Comparison of ENCODE assay signal across 8 cellular contexts in the genomic region with DNA sequence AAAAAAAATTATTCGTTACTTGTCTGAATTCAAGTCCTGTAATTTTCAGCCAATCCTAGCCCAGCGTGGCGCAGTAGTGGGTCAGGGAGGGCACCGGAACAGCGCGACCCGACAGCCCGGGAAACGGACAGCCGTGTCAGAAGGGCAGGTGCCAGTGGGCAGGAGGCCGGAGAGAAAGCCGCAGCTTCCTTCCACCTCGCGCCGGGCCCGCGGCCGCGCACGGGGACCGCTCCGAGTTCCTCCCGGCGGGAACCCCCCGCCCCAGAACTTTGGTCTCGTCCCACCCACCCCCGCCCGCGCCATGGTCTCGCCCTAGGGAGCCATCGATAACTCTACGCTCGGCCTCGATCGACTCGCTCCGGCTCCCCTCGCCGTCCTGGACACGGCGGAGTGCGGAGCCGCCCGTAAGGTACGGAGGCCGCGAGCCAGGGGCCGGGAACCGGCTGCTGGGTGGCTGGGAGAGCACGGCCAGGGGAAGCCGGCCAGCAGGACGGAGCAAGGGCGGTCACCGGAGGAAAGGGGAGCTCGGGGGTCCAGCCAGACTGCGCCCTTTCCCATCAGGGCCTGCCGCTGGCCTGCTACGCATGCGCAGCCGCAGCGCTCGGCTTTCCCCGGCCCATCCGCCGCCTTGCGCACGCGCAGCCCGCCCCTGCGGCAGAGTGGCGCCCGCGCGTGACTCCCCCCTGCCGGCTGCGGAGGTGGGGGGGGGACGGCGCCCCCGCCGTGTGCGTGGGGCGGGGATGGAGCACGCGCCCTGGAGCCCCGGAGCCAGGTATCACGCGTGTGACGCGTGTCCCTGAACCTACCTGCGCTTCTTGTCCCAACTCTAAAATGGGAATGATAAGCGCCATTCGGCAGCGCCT. TPM values are rescaled to one million over a fixed set of nuclear protein-coding genes. Genes with fewer than 3 reads are reported as not detected.
DNase-seq lines count a peak whose midpoint lies in the region; ATAC-seq and TF ChIP-seq lines count a peak whose summit lies in the region.

A gene with protein sequence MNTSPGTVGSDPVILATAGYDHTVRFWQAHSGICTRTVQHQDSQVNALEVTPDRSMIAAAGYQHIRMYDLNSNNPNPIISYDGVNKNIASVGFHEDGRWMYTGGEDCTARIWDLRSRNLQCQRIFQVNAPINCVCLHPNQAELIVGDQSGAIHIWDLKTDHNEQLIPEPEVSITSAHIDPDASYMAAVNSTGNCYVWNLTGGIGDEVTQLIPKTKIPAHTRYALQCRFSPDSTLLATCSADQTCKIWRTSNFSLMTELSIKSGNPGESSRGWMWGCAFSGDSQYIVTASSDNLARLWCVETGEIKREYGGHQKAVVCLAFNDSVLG (plus strand): TSS at position 351 of the 863 bp plus-strand sequence. CDS start 632 bp downstream, outside the sequence.

- TF ChIP-seq RAD21 in liver (IDR thresholded peaks at IDR 0.05), result no peak

- H3K36me3 Mint-ChIP-seq in dendritic cell treated with granulocyte-macrophage colony-stimulating factor and Interleukin-4, amounts not matched to agents 40 ng/mL and 50 ng/mL, for 4 days (ENCODE audit: low read depth), result peaks cover 43% of the 10 kb centered on the region

- WGBS in liver, result under 1% methylated on average over 93 of the region's 93 CpGs

- peak; percentile 66 for ATAC-seq in GM18873 (IDR thresholded peaks at IDR 0.05; ENCODE audit: low FRiP score, unreplicated experiment)
- peak; percentile 70 for ATAC-seq in HG03159 (IDR thresholded peaks at IDR 0.05; ENCODE audit: unreplicated experiment)

- peak; percentile 75 to 76 for DNase-seq in AML-193 (lab: John Stamatoyannopoulos, UW)
- peak; percentile 65 for DNase-seq in NCI-H510A (lab: John Stamatoyannopoulos, UW)
- DNase-seq in activated CD4-positive, alpha-beta T cell treated with anti-CD3 and anti-CD28 coated beads, Interleukin-2, amount 50 U/mL, for 1 hour, result peak; percentile 89
- peak; percentile 91 for DNase-seq in stimulated activated CD4-positive, alpha-beta T cell treated with anti-CD3 and anti-CD28 coated beads, Interleukin-4, amount 100 ng/mL, for 1 hour

- no peaks in the 10 kb centered on the region for H3K27me3 ChIP-seq in liver (ENCODE audit: control insufficient read depth in 4 of 4, insufficient read depth in 4 of 4, low read length in 3 of 4)

- no peak for TF ChIP-seq CTCF in liver (IDR thresholded peaks at IDR 0.05; ENCODE audit: low read depth, low read length, missing input control)

- H3K27ac Mint-ChIP-seq in dendritic cell treated with granulocyte-macrophage colony-stimulating factor and Interleukin-4, amounts not matched to agents 40 ng/mL and 50 ng/mL, for 4 days, result peak within 1 kb of the TSS; percentile 86

- H3K27ac ChIP-seq in liver (ENCODE audit: low read depth in 1 of 2, low read length in 2 of 2), result peak within 1 kb of the TSS; percentile 80 to 98

- H3K9me3 ChIP-seq in liver (ENCODE audit: control insufficient read depth in 4 of 4, low read length in 3 of 4), result no peaks in the 10 kb centered on the region

- peaks cover 0 to 21% (median 6%) of the 10 kb centered on the region in 4 donors for H3K36me3 ChIP-seq in liver (ENCODE audit: control insufficient read depth in 4 of 4, insufficient read depth in 3 of 4, low read depth in 1 of 4, low read length in 3 of 4)

- intact Hi-C loops in dendritic cell treated with granulocyte-macrophage colony-stimulating factor and Interleukin-4, amounts not matched to agents 40 ng/mL and 50 ng/mL, for 4 days (cut with micrococcal nuclease), result loop anchor here (1.0 kb wide), 2 partner anchors 18 to 50 kb away; a partner anchor contains a TSS

- peak within 1 kb of the TSS; percentile 50 to 85 (median 76) for H3K4me3 ChIP-seq in liver (ENCODE audit: low read depth in 1 of 3, low read length in 3 of 3)

- peak within 1 kb of the TSS; percentile 85 for H3K4me3 Mint-ChIP-seq in dendritic cell treated with granulocyte-macrophage colony-stimulating factor and Interleukin-4, amounts not matched to agents 40 ng/mL and 50 ng/mL, for 4 days

- peaks cover 47% of the 10 kb centered on the region for H3K4me1 Mint-ChIP-seq in dendritic cell treated with granulocyte-macrophage colony-stimulating factor and Interleukin-4, amounts not matched to agents 40 ng/mL and 50 ng/mL, for 4 days (ENCODE audit: low read depth)

- H3K9ac ChIP-seq in liver (ENCODE audit: low read depth in 1 of 2, low read length in 2 of 2), result peak within 1 kb of the TSS; percentile 12 to 74

- H3K9me3 Mint-ChIP-seq in dendritic cell treated with granulocyte-macrophage colony-stimulating factor and Interleukin-4, amounts not matched to agents 40 ng/mL and 50 ng/mL, for 4 days, result no peaks in the 10 kb centered on the region

- H3K4me1 ChIP-seq in liver (ENCODE audit: control insufficient read depth in 4 of 4, insufficient read depth in 4 of 4, low read length in 3 of 4), result peaks cover 4 to 19% (median 10%) of the 10 kb centered on the region in 4 donors

- H3K27me3 Mint-ChIP-seq in dendritic cell treated with granulocyte-macrophage colony-stimulating factor and Interleukin-4, amounts not matched to agents 40 ng/mL and 50 ng/mL, for 4 days, result peaks cover 21% of the 10 kb centered on the region

TF ChIP-seq in liver, 16 proteins besides CTCF, POLR2A, EP300 and RAD21:
- TF ChIP-seq EGR1 (IDR thresholded peaks at IDR 0.05; ENCODE audit: low read depth in 2 of 2), result no peak
- TF ChIP-seq NR2F2 (IDR thresholded peaks at IDR 0.05), result peak; percentile 52
- TF ChIP-seq, protein P1, sequence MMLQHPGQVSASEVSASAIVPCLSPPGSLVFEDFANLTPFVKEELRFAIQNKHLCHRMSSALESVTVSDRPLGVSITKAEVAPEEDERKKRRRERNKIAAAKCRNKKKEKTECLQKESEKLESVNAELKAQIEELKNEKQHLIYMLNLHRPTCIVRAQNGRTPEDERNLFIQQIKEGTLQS (IDR thresholded peaks at IDR 0.05), result no peak
- no peak for TF ChIP-seq HNF4A (conservative IDR thresholded peaks at IDR 0.05)
- no peak for TF ChIP-seq HNF4G (IDR thresholded peaks at IDR 0.05)
- peak; percentile 45 for TF ChIP-seq SP1 (IDR thresholded peaks at IDR 0.05)
- no peak for TF ChIP-seq RXRA (IDR thresholded peaks at IDR 0.05)
- no peak for TF ChIP-seq FOXA1 (IDR thresholded peaks at IDR 0.05)
- TF ChIP-seq TAF1 (conservative IDR thresholded peaks at IDR 0.05), result no peak
- TF ChIP-seq JUND (IDR thresholded peaks at IDR 0.05), result no peak
- TF ChIP-seq, protein P2, sequence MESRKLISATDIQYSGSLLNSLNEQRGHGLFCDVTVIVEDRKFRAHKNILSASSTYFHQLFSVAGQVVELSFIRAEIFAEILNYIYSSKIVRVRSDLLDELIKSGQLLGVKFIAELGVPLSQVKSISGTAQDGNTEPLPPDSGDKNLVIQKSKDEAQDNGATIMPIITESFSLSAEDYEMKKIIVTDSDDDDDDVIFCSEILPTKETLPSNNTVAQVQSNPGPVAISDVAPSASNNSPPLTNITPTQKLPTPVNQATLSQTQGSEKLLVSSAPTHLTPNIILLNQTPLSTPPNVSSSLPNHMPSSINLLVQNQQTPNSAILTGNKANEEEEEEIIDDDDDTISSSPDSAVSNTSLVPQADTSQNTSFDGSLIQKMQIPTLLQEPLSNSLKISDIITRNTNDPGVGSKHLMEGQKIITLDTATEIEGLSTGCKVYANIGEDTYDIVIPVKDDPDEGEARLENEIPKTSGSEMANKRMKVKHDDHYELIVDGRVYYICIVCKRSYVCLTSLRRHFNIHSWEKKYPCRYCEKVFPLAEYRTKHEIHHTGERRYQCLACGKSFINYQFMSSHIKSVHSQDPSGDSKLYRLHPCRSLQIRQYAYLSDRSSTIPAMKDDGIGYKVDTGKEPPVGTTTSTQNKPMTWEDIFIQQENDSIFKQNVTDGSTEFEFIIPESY (IDR thresholded peaks at IDR 0.05), result no peak
- TF ChIP-seq, protein P3, sequence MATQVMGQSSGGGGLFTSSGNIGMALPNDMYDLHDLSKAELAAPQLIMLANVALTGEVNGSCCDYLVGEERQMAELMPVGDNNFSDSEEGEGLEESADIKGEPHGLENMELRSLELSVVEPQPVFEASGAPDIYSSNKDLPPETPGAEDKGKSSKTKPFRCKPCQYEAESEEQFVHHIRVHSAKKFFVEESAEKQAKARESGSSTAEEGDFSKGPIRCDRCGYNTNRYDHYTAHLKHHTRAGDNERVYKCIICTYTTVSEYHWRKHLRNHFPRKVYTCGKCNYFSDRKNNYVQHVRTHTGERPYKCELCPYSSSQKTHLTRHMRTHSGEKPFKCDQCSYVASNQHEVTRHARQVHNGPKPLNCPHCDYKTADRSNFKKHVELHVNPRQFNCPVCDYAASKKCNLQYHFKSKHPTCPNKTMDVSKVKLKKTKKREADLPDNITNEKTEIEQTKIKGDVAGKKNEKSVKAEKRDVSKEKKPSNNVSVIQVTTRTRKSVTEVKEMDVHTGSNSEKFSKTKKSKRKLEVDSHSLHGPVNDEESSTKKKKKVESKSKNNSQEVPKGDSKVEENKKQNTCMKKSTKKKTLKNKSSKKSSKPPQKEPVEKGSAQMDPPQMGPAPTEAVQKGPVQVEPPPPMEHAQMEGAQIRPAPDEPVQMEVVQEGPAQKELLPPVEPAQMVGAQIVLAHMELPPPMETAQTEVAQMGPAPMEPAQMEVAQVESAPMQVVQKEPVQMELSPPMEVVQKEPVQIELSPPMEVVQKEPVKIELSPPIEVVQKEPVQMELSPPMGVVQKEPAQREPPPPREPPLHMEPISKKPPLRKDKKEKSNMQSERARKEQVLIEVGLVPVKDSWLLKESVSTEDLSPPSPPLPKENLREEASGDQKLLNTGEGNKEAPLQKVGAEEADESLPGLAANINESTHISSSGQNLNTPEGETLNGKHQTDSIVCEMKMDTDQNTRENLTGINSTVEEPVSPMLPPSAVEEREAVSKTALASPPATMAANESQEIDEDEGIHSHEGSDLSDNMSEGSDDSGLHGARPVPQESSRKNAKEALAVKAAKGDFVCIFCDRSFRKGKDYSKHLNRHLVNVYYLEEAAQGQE (IDR thresholded peaks at IDR 0.05), result no peak
- TF ChIP-seq, protein P4, sequence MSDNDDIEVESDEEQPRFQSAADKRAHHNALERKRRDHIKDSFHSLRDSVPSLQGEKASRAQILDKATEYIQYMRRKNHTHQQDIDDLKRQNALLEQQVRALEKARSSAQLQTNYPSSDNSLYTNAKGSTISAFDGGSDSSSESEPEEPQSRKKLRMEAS (IDR thresholded peaks at IDR 0.05), result no peak
- peak in 1 of 2 donors; percentile 59 for TF ChIP-seq GABPA (IDR thresholded peaks at IDR 0.05 in 1 of 2, conservative IDR thresholded peaks at IDR 0.05 in 1 of 2)
- peak; percentile 84 for TF ChIP-seq YY1 (IDR thresholded peaks at IDR 0.05)
- no peak for TF ChIP-seq FOXA2 (IDR thresholded peaks at IDR 0.05)

RNA-seq across cellular contexts. Expression of the gene that starts here (rescaled TPM):
- total RNA-seq in liver, result 10 to 100 TPM; 11.1 to 14.4 TPM
- polyA plus RNA-seq in liver, result 10 to 100 TPM; 26.0 to 26.7 TPM

Comparison
In these comparisons a context has a peak if more than half of its experiments do, and no peak if none do; other contexts are left out.
1. Peak in every context shown above with its lines: DNase-seq, ATAC-seq, H3K4me3 ChIP-seq and H3K27ac ChIP-seq.